Comparison of ENCODE assay signal across 8 cellular contexts in the genomic region with DNA sequence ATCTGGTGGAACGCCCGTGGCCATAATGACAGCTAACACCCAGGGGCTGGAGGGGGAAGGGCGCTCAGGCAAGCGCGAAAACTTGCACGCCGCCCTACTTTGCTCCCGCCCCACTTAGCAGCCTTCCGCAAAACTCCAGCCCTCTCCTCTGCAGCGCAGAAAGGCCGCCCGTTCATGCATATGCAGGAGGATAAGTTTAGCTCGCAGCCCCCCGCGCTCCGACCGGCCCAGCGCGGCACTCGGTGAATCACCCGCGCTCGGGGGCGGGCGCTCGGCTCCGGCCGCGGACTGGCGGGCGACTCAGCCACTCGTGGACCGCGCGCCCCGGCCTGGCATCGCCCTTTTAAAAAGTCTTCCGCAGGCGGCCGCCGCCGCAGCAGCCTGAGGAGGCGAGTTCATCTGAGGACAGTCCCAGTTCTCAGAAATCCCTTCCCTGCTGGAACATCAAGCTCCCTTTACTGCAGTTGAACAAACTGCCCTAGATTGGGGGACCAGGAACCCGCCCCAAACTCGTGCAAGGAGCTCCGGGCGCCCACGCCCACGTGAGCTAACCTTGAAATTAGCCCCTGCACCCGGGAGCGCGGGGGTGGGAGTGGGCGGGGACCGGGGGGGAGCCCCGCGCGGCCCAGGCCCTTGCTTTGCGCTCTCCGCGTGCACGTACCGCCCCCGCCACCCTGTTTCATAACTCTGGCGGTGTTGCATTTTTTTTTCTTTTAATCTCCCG. TPM values are rescaled to one million over a fixed set of nuclear protein-coding genes. Genes with fewer than 3 reads are reported as not detected.
DNase-seq lines count a peak whose midpoint lies in the region; ATAC-seq and TF ChIP-seq lines count a peak whose summit lies in the region.

No MANE protein-coding gene starts in this region.

- CTCF ChIA-PET in activated CD4-positive, alpha-beta memory T cell treated with anti-CD3 and anti-CD28 coated beads for 36 hours (lab: Charles Lee) = interaction anchor here (0.9 to 1.6 kb wide), 4 partner anchors 8 to 184 kb away, joined by 3 to 9 read pairs (median 8); no protein-coding TSS in a partner anchor

- no peak for TF ChIP-seq CTCF in CD14-positive monocyte (IDR thresholded peaks at IDR 0.05)
- TF ChIP-seq CTCF in lower lobe of right lung (IDR thresholded peaks at IDR 0.05) = no peak

- H3K27me3 ChIP-seq in duodenal mucosa (ENCODE audit: control insufficient read depth in 1 of 2, insufficient read depth in 2 of 2, low read length in 2 of 2) (no peaks in the 10 kb centered on the region), lower lobe of right lung (ENCODE audit: low read depth) (no peaks in the 10 kb centered on the region)

- peak overlapping the region; percentile 88 to 91 for H3K9ac ChIP-seq in duodenal mucosa (ENCODE audit: low read depth in 1 of 2, low read length in 2 of 2)

- H3K4me1 ChIP-seq in duodenal mucosa (ENCODE audit: control insufficient read depth in 1 of 2, insufficient read depth in 2 of 2, low read length in 2 of 2) (peaks cover 26 to 47% of the 10 kb centered on the region in 2 donors), lower lobe of right lung (peaks cover 64% of the 10 kb centered on the region)

- intact Hi-C loops in CD14-positive monocyte (cut with micrococcal nuclease) (no loop called here), lower lobe of right lung (cut with DNase I) (loop anchor here (10.0 kb wide), 1 partner anchor 56 kb away; no protein-coding TSS in a partner anchor)
- intact Hi-C loops in activated CD4-positive, alpha-beta memory T cell treated with anti-CD3 and anti-CD28 coated beads for 36 hours (cut with micrococcal nuclease) = loop anchor here (1.0 to 10.0 kb wide), 3 partner anchors 183 to 1946 kb away; partner anchors contain the start of genes ABHD17B, C9orf85 and ZFAND5

- DNase-seq in CD14-positive monocyte (ENCODE audit: low spot score) (peak; percentile 92), NCI-H82 (lab: John Stamatoyannopoulos, UW) (peak; percentile 99), lower lobe of right lung (peak; percentile 96)
- DNase-seq in activated CD4-positive, alpha-beta memory T cell treated with anti-CD3 and anti-CD28 coated beads for 36 hours = peak; percentile 91
- DNase-seq in stimulated activated CD4-positive, alpha-beta T cell treated with anti-CD3 and anti-CD28 coated beads, TNF-alpha, amount 100 ng/mL, for 1 hour (ENCODE audit: low read depth in 3 of 3, low spot score in 1 of 3) = peak; percentile 47 to 84 (median 70)

- H3K4me3 ChIP-seq in duodenal mucosa (ENCODE audit: low read depth in 1 of 2, low read length in 2 of 2) = peak overlapping the region; percentile 72 to 86
- peak overlapping the region; percentile 56 for H3K4me3 ChIP-seq in lower lobe of right lung

- peak overlapping the region; percentile 92 to 97 for H3K4me3 Mint-ChIP-seq in CD14-positive monocyte
- peak overlapping the region; percentile 92 for H3K4me3 Mint-ChIP-seq in activated CD4-positive, alpha-beta memory T cell treated with anti-CD3 and anti-CD28 coated beads for 36 hours

- peaks cover 0 to 3% (median 2%) of the 10 kb centered on the region in 3 donors for H3K27me3 Mint-ChIP-seq in CD14-positive monocyte (ENCODE audit: low read depth in 3 of 3)
- no peaks in the 10 kb centered on the region for H3K27me3 Mint-ChIP-seq in activated CD4-positive, alpha-beta memory T cell treated with anti-CD3 and anti-CD28 coated beads for 36 hours

- H3K36me3 ChIP-seq in duodenal mucosa (ENCODE audit: control insufficient read depth in 1 of 2, insufficient read depth in 2 of 2, low read length in 2 of 2) (no peaks in the 10 kb centered on the region), lower lobe of right lung (no peaks in the 10 kb centered on the region)

- H3K36me3 Mint-ChIP-seq in CD14-positive monocyte = no peaks in the 10 kb centered on the region
- H3K36me3 Mint-ChIP-seq in activated CD4-positive, alpha-beta memory T cell treated with anti-CD3 and anti-CD28 coated beads for 36 hours = no peaks in the 10 kb centered on the region

- H3K9me3 Mint-ChIP-seq in CD14-positive monocyte = peaks cover 0 to 1% (median 0%) of the 10 kb centered on the region in 7 donors
- H3K9me3 Mint-ChIP-seq in activated CD4-positive, alpha-beta memory T cell treated with anti-CD3 and anti-CD28 coated beads for 36 hours = no peaks in the 10 kb centered on the region

- peak; percentile 41 for ATAC-seq in GM19438 (IDR thresholded peaks at IDR 0.05; ENCODE audit: low read depth, unreplicated experiment)
- peak; percentile 42 for ATAC-seq in HG03565 (IDR thresholded peaks at IDR 0.05; ENCODE audit: unreplicated experiment)
- peak; percentile 70 to 79 for ATAC-seq in lower lobe of right lung

- peak overlapping the region; percentile 99 to 100 (median 100) for H3K27ac Mint-ChIP-seq in CD14-positive monocyte
- H3K27ac Mint-ChIP-seq in activated CD4-positive, alpha-beta memory T cell treated with anti-CD3 and anti-CD28 coated beads for 36 hours = peak overlapping the region; percentile 99

- H3K9me3 ChIP-seq in duodenal mucosa (ENCODE audit: control insufficient read depth in 1 of 2, low read length in 2 of 2) (no peaks in the 10 kb centered on the region), lower lobe of right lung (no peaks in the 10 kb centered on the region)

- peaks cover 41% of the 10 kb centered on the region for H3K4me1 Mint-ChIP-seq in CD14-positive monocyte
- H3K4me1 Mint-ChIP-seq in activated CD4-positive, alpha-beta memory T cell treated with anti-CD3 and anti-CD28 coated beads for 36 hours (ENCODE audit: low read depth) = peaks cover 44% of the 10 kb centered on the region

- H3K27ac ChIP-seq in duodenal mucosa (ENCODE audit: low read depth, low read length) (peak overlapping the region; percentile 100), lower lobe of right lung (peak overlapping the region; percentile 100)

- POLR2A ChIA-PET in activated CD4-positive, alpha-beta memory T cell treated with anti-CD3 and anti-CD28 coated beads for 36 hours (lab: Charles Lee) = interaction anchor here (1.0 to 3.9 kb wide), 11 partner anchors 7 to 1944 kb away, joined by 3 to 47 read pairs (median 5); no protein-coding TSS in a partner anchor

RNA-seq across cellular contexts. Expression of gene KLF9, which starts 4.5 kb away (rescaled TPM):
- polyA plus RNA-seq in CD14-positive monocyte = under 1 TPM; 0.18 to 0.72 TPM
- 10 to 100 TPM; 23.7 to 24.5 TPM for total RNA-seq in activated CD4-positive, alpha-beta memory T cell treated with anti-CD3 and anti-CD28 coated beads for 36 hours
- 76.9 TPM for total RNA-seq in lower lobe of right lung

Comparison
In these comparisons a context has a peak if more than half of its experiments do, and no peak if none do; other contexts are left out.
1. Peak in every context shown above with its lines: DNase-seq, ATAC-seq, H3K4me3 ChIP-seq and H3K27ac ChIP-seq.
2. intact Hi-C loops: an anchor here in activated CD4-positive, alpha-beta memory T cell treated with anti-CD3 and anti-CD28 coated beads for 36 hours (1.0 to 10.0 kb wide) and lower lobe of right lung (10.0 kb wide); none called in CD14-positive monocyte.